ENCODE assay signal across 17 cellular contexts in the genomic region with DNA sequence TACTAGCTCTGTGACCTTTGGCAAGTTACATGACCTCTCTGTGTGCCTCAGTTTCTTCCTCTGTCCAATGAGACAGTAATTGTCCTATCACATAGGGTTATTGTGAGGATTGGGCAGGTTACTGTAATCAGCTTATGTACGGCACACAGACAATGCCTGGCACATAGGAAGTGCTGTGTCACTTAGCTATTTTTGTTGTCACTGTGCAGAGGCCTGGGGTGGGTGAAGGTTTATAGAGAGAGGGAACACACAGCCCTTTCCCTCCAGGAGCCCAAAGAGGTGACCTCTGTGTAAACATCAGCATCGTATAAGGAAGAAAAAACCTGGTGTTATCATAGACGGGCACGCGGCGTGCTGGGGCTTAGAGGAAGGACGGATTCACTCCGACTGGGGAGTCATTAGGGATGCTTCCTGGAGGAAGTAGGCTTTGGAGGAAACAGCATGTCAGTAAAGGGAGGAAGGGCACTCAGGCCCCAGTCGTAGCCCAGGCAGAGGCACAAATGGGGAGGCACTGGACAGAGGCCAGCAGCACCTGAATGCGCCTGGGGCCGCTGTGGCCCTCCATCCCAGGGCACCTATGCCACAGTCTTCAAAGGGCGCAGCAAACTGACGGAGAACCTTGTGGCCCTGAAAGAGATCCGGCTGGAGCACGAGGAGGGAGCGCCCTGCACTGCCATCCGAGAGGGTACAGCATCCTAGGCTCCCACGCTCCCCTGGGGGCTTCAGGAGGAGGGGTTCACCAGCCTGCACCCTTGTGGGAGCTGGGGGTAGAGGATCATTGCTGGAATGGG. TPM values are rescaled to one million over a fixed set of nuclear protein-coding genes. Genes with fewer than 3 reads are reported as not detected.
DNase-seq lines count a peak whose midpoint lies in the region; ATAC-seq, FAIRE-seq and TF ChIP-seq lines count a peak whose summit lies in the region.
"Had no signal": no experiment of that assay in that cellular context is flagged by ENCODE, and none has a peak within 500 bp of the region (broad histone marks: within the 10 kb centered on the region; RNA-seq: fewer than 3 reads in every experiment).

No MANE protein-coding gene starts in this region.

- H3K9me3 Mint-ChIP-seq in stimulated activated memory B cell treated with anti-CD40 and anti-IgM and Interleukin-4, amounts not matched to agents 10 μg/mL and 1 μg/mL and 100 μg/mL, for 72 hours: no peaks in the 10 kb centered on the region
- H3K9me3 Mint-ChIP-seq: CD4-positive, alpha-beta memory T cell; H9 had no signal

- peaks cover 29% of the 10 kb centered on the region for H3K27me3 Mint-ChIP-seq in stimulated activated memory B cell treated with anti-CD40 and anti-IgM and Interleukin-4, amounts not matched to agents 10 μg/mL and 1 μg/mL and 100 μg/mL, for 72 hours

- no peak overlapping the region for H3K4me2 ChIP-seq in neural cell (ENCODE audit: low read length)
- H3K4me2 ChIP-seq: GM23338 had no signal

- no peak for TF ChIP-seq EP300 in neural cell (conservative IDR thresholded peaks at IDR 0.05; ENCODE audit: poor library complexity, severe bottlenecking)

- no peaks in the 10 kb centered on the region for H3F3A ChIP-seq in neural cell (ENCODE audit: insufficient read depth, low read length, poor library complexity, severe bottlenecking)

- H3K4me1 Mint-ChIP-seq in stimulated activated memory B cell treated with anti-CD40 and anti-IgM and Interleukin-4, amounts not matched to agents 10 μg/mL and 1 μg/mL and 100 μg/mL, for 72 hours: peaks cover 11% of the 10 kb centered on the region

- H3K27me3 ChIP-seq in heart right ventricle (no peaks in the 10 kb centered on the region), neural cell (ENCODE audit: insufficient read depth, low read depth, low read length) (no peaks in the 10 kb centered on the region)

- H3K27ac ChIP-seq in heart right ventricle (peak overlapping the region in 5 of 10 donors; percentile 12 to 59 (median 34)), neural cell (ENCODE audit: low read length) (no peak overlapping the region), substantia nigra (ENCODE audit: low read depth, low read length, poor library complexity, severe bottlenecking) (peak overlapping the region; percentile 96)

- no peak for DNase-seq in Right ventricle myocardium superior
- DNase-seq in left cardiac atrium: no peak
- DNase-seq in heart right ventricle: no peak
- DNase-seq in substantia nigra (lab: John Stamatoyannopoulos, UW): no peak
- no peak for DNase-seq in H54 (ENCODE audit: insufficient read length, low spot score)
- no peak for DNase-seq in glomerular visceral epithelial cell (ENCODE audit: extremely low spot score)
- DNase-seq: ACHN; C1 segment of cervical spinal cord; CD4-positive, alpha-beta memory T cell; DND-41; GDM1; H9 had no signal

- H3K4me3 Mint-ChIP-seq in stimulated activated memory B cell treated with anti-CD40 and anti-IgM and Interleukin-4, amounts not matched to agents 10 μg/mL and 1 μg/mL and 100 μg/mL, for 72 hours: no peak overlapping the region
- H3K4me3 Mint-ChIP-seq: B cell; CD4-positive, alpha-beta memory T cell; GM23338; H9 had no signal

- TF ChIP-seq POLR2A in H54 (IDR thresholded peaks at IDR 0.05; ENCODE audit: low read depth, low read length): no peak

- no peak for FAIRE-seq in H54 (lab: Jason Lieb, UNC)
- FAIRE-seq: GM12892 had no signal

- no peak overlapping the region for H2AFZ ChIP-seq in neural cell (ENCODE audit: low read depth, low read length)
- H2AFZ ChIP-seq: GM23338 had no signal

- intact Hi-C loops in Right ventricle myocardium superior (cut with DNase I): loop anchor here (5.0 kb wide), 1 partner anchor 132 kb away; no protein-coding TSS in a partner anchor
- intact Hi-C loops in left cardiac atrium (cut with DNase I): loop anchor here in 1 of 2 donors (5.0 kb wide), 1 partner anchor 132 kb away; no protein-coding TSS in a partner anchor
- intact Hi-C loops in heart right ventricle (cut with DNase I): loop anchor here (2.0 to 5.0 kb wide), 11 partner anchors 37 to 132 kb away; a partner anchor contains a TSS

- peaks cover 0 to 52% (median 0%) of the 10 kb centered on the region in 9 donors for H3K36me3 ChIP-seq in heart right ventricle
- no peaks in the 10 kb centered on the region for H3K36me3 ChIP-seq in neural cell (ENCODE audit: insufficient read depth, low read length)

- H3K36me3 Mint-ChIP-seq in stimulated activated memory B cell treated with anti-CD40 and anti-IgM and Interleukin-4, amounts not matched to agents 10 μg/mL and 1 μg/mL and 100 μg/mL, for 72 hours: no peaks in the 10 kb centered on the region
- H3K36me3 Mint-ChIP-seq: CD4-positive, alpha-beta memory T cell had no signal

- H3K27ac Mint-ChIP-seq in stimulated activated memory B cell treated with anti-CD40 and anti-IgM and Interleukin-4, amounts not matched to agents 10 μg/mL and 1 μg/mL and 100 μg/mL, for 72 hours: no peak overlapping the region
- H3K27ac Mint-ChIP-seq: B cell; CD4-positive, alpha-beta memory T cell; GM23338 had no signal

- WGBS in heart right ventricle, 2 donors: 74 to 77% methylated on average over 18 of the region's 18 CpGs

- peak overlapping the region; percentile 3 for H3K9ac ChIP-seq in neural cell (ENCODE audit: low read length)

- no peak for TF ChIP-seq CTCF in heart right ventricle (IDR thresholded peaks at IDR 0.05)
- TF ChIP-seq CTCF in neural cell (IDR thresholded peaks at IDR 0.05; ENCODE audit: poor library complexity, severe bottlenecking): no peak

- H3K4me3 ChIP-seq in heart right ventricle (no peak overlapping the region), neural cell (ENCODE audit: low read length) (no peak overlapping the region)
- H3K4me3 ChIP-seq: GM23338 had no signal

- H3K79me2 ChIP-seq in neural cell (replicated peaks; ENCODE audit: insufficient read depth, low read length): no peaks in the 10 kb centered on the region

- H3K9me2 ChIP-seq in neural cell (ENCODE audit: insufficient read depth, low read length): no peaks in the 10 kb centered on the region

- ATAC-seq in Right ventricle myocardium superior (ENCODE audit: poor library complexity) (peak; percentile 18), left cardiac atrium (no peak), heart right ventricle (peak in 5 of 8 donors; percentile 5 to 53 (median 14))
- ATAC-seq in stimulated activated memory B cell treated with anti-CD40 and anti-IgM and Interleukin-4, amounts not matched to agents 10 μg/mL and 1 μg/mL and 100 μg/mL, for 72 hours: no peak
- ATAC-seq: GM23338 had no signal

- peaks cover 11 to 75% (median 46%) of the 10 kb centered on the region in 9 donors for H3K4me1 ChIP-seq in heart right ventricle

- H4K20me1 ChIP-seq in neural cell (ENCODE audit: insufficient read depth): no peaks in the 10 kb centered on the region

- no peaks in the 10 kb centered on the region for H3K9me3 ChIP-seq in heart right ventricle
- no peaks in the 10 kb centered on the region for H3K9me3 ChIP-seq in neural cell (ENCODE audit: low read length)

- TF ChIP-seq RAD21 in neural cell (conservative IDR thresholded peaks at IDR 0.05): no peak

TF ChIP-seq in neural cell, 6 proteins besides CTCF, POLR2A, EP300 and RAD21:
- TF ChIP-seq, protein P1, sequence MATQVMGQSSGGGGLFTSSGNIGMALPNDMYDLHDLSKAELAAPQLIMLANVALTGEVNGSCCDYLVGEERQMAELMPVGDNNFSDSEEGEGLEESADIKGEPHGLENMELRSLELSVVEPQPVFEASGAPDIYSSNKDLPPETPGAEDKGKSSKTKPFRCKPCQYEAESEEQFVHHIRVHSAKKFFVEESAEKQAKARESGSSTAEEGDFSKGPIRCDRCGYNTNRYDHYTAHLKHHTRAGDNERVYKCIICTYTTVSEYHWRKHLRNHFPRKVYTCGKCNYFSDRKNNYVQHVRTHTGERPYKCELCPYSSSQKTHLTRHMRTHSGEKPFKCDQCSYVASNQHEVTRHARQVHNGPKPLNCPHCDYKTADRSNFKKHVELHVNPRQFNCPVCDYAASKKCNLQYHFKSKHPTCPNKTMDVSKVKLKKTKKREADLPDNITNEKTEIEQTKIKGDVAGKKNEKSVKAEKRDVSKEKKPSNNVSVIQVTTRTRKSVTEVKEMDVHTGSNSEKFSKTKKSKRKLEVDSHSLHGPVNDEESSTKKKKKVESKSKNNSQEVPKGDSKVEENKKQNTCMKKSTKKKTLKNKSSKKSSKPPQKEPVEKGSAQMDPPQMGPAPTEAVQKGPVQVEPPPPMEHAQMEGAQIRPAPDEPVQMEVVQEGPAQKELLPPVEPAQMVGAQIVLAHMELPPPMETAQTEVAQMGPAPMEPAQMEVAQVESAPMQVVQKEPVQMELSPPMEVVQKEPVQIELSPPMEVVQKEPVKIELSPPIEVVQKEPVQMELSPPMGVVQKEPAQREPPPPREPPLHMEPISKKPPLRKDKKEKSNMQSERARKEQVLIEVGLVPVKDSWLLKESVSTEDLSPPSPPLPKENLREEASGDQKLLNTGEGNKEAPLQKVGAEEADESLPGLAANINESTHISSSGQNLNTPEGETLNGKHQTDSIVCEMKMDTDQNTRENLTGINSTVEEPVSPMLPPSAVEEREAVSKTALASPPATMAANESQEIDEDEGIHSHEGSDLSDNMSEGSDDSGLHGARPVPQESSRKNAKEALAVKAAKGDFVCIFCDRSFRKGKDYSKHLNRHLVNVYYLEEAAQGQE (IDR thresholded peaks at IDR 0.05; ENCODE audit: borderline replicate concordance): no peak
- no peak for TF ChIP-seq MXI1 (conservative IDR thresholded peaks at IDR 0.05; ENCODE audit: poor library complexity, severe bottlenecking)
- no peak for TF ChIP-seq TAF1 (IDR thresholded peaks at IDR 0.05; ENCODE audit: low read depth)
- no peak for TF ChIP-seq EZH2 (IDR thresholded peaks at IDR 0.05; ENCODE audit: borderline replicate concordance, insufficient read depth, low read length, poor library complexity, severe bottlenecking)
- no peak for TF ChIP-seq POLR2AphosphoS5 (IDR thresholded peaks at IDR 0.05)
- no peak for TF ChIP-seq SMC3 (conservative IDR thresholded peaks at IDR 0.05; ENCODE audit: poor library complexity)
TF ChIP-seq in neural cell: peak in this region for 0.

RNA-seq across cellular contexts. Expression of a gene that starts 21.2 kb away (rescaled TPM):
- total RNA-seq in Right ventricle myocardium superior (172 TPM), left cardiac atrium (100 to 1,000 TPM; 102 to 118 TPM), heart right ventricle (100 to 1,000 TPM; 122 to 199 (median 164) TPM)
- polyA plus RNA-seq in heart right ventricle (100 to 1,000 TPM in 1 of 2 donors, 10 to 100 TPM in 1; 41.4 to 156 TPM), neural cell (not detected in 2 replicates)
- 1.5 TPM in 1 of 2 replicates, not detected in the other for polyA minus RNA-seq in neural cell

Comparison
In these comparisons a context has a peak if more than half of its experiments do, and no peak if none do; other contexts are left out.
1. ATAC-seq: peak in Right ventricle myocardium superior (single experiment) and heart right ventricle (5 of 8); none in left cardiac atrium (0 of 2) and stimulated activated memory B cell treated with anti-CD40 and anti-IgM and Interleukin-4, amounts not matched to agents 10 μg/mL and 1 μg/mL and 100 μg/mL, for 72 hours (single experiment).